In the genomic region with DNA sequence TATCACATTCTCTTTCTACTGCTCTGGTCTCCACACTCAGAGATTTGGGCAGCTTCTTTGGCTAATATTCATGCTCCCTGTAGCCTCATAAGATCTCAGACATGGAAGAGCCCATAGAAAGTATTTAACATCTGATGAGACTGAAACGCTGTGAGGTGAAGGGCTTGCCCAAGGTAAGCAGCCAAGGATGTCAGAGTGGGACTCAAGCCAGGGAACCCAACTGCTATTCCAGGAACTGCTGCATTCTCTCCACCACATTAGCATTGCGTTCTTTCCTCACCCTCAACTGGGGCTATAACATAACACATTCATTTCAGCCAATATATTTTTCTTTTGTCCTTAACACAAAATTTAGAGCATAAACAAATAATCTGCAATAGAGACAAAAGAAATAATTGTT, we compare ENCODE assay signal across 2 cellular contexts.
TF ChIP-seq lines count a peak whose summit lies in the region.

No MANE protein-coding gene starts in this region.

TF ChIP-seq in SK-N-SH, 30 proteins besides CTCF, POLR2A, EP300 and RAD21 (continued from another document):
- TF ChIP-seq, protein P1, sequence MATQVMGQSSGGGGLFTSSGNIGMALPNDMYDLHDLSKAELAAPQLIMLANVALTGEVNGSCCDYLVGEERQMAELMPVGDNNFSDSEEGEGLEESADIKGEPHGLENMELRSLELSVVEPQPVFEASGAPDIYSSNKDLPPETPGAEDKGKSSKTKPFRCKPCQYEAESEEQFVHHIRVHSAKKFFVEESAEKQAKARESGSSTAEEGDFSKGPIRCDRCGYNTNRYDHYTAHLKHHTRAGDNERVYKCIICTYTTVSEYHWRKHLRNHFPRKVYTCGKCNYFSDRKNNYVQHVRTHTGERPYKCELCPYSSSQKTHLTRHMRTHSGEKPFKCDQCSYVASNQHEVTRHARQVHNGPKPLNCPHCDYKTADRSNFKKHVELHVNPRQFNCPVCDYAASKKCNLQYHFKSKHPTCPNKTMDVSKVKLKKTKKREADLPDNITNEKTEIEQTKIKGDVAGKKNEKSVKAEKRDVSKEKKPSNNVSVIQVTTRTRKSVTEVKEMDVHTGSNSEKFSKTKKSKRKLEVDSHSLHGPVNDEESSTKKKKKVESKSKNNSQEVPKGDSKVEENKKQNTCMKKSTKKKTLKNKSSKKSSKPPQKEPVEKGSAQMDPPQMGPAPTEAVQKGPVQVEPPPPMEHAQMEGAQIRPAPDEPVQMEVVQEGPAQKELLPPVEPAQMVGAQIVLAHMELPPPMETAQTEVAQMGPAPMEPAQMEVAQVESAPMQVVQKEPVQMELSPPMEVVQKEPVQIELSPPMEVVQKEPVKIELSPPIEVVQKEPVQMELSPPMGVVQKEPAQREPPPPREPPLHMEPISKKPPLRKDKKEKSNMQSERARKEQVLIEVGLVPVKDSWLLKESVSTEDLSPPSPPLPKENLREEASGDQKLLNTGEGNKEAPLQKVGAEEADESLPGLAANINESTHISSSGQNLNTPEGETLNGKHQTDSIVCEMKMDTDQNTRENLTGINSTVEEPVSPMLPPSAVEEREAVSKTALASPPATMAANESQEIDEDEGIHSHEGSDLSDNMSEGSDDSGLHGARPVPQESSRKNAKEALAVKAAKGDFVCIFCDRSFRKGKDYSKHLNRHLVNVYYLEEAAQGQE (IDR thresholded peaks at IDR 0.05; ENCODE audit: low read depth, low read length) = no peak
- TF ChIP-seq TEAD4 (IDR thresholded peaks at IDR 0.05; ENCODE audit: borderline replicate concordance, insufficient read depth) (no peak), ELF1 (IDR thresholded peaks at IDR 0.05) (no peak), FOXM1 (IDR thresholded peaks at IDR 0.05; ENCODE audit: low read depth) (no peak), POLR2AphosphoS5 (IDR thresholded peaks at IDR 0.05; ENCODE audit: low read depth, low read length) (no peak), RFX5 (IDR thresholded peaks at IDR 0.05; ENCODE audit: low read length) (no peak), MEF2A (IDR thresholded peaks at IDR 0.05; ENCODE audit: borderline replicate concordance, low read depth) (no peak), MXI1 (IDR thresholded peaks at IDR 0.05; ENCODE audit: low read depth, low read length) (no peak), TAF1 (IDR thresholded peaks at IDR 0.05; ENCODE audit: borderline replicate concordance, low read depth, low read length) (no peak), NFIC (IDR thresholded peaks at IDR 0.05; ENCODE audit: borderline replicate concordance) (no peak)
- TF ChIP-seq, protein P2, sequence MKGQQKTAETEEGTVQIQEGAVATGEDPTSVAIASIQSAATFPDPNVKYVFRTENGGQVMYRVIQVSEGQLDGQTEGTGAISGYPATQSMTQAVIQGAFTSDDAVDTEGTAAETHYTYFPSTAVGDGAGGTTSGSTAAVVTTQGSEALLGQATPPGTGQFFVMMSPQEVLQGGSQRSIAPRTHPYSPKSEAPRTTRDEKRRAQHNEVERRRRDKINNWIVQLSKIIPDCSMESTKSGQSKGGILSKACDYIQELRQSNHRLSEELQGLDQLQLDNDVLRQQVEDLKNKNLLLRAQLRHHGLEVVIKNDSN (IDR thresholded peaks at IDR 0.05; ENCODE audit: borderline replicate concordance, low read depth) = no peak
- TF ChIP-seq, protein P3, sequence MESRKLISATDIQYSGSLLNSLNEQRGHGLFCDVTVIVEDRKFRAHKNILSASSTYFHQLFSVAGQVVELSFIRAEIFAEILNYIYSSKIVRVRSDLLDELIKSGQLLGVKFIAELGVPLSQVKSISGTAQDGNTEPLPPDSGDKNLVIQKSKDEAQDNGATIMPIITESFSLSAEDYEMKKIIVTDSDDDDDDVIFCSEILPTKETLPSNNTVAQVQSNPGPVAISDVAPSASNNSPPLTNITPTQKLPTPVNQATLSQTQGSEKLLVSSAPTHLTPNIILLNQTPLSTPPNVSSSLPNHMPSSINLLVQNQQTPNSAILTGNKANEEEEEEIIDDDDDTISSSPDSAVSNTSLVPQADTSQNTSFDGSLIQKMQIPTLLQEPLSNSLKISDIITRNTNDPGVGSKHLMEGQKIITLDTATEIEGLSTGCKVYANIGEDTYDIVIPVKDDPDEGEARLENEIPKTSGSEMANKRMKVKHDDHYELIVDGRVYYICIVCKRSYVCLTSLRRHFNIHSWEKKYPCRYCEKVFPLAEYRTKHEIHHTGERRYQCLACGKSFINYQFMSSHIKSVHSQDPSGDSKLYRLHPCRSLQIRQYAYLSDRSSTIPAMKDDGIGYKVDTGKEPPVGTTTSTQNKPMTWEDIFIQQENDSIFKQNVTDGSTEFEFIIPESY (IDR thresholded peaks at IDR 0.05; ENCODE audit: borderline replicate concordance, low read depth) = no peak

TF ChIP-seq in SK-N-SH treated with all-trans-retinoic acid at 6 μM for 48 hours, 23 proteins besides CTCF, POLR2A, EP300 and RAD21 (continued from another document):
- TF ChIP-seq, protein P4, sequence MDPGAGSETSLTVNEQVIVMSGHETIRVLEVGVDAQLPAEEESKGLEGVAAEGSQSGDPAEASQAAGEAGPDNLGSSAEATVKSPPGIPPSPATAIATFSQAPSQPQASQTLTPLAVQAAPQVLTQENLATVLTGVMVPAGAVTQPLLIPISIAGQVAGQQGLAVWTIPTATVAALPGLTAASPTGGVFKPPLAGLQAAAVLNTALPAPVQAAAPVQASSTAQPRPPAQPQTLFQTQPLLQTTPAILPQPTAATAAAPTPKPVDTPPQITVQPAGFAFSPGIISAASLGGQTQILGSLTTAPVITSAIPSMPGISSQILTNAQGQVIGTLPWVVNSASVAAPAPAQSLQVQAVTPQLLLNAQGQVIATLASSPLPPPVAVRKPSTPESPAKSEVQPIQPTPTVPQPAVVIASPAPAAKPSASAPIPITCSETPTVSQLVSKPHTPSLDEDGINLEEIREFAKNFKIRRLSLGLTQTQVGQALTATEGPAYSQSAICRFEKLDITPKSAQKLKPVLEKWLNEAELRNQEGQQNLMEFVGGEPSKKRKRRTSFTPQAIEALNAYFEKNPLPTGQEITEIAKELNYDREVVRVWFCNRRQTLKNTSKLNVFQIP (CRISPR knock-in tag; IDR thresholded peaks at IDR 0.05; ENCODE audit: borderline replicate concordance, low read depth) = no peak
- TF ChIP-seq ARNTL (CRISPR knock-in tag; IDR thresholded peaks at IDR 0.05; ENCODE audit: borderline replicate concordance, low read depth) = no peak
- TF ChIP-seq RARB (CRISPR knock-in tag; IDR thresholded peaks at IDR 0.05) = no peak
- TF ChIP-seq, protein P5, sequence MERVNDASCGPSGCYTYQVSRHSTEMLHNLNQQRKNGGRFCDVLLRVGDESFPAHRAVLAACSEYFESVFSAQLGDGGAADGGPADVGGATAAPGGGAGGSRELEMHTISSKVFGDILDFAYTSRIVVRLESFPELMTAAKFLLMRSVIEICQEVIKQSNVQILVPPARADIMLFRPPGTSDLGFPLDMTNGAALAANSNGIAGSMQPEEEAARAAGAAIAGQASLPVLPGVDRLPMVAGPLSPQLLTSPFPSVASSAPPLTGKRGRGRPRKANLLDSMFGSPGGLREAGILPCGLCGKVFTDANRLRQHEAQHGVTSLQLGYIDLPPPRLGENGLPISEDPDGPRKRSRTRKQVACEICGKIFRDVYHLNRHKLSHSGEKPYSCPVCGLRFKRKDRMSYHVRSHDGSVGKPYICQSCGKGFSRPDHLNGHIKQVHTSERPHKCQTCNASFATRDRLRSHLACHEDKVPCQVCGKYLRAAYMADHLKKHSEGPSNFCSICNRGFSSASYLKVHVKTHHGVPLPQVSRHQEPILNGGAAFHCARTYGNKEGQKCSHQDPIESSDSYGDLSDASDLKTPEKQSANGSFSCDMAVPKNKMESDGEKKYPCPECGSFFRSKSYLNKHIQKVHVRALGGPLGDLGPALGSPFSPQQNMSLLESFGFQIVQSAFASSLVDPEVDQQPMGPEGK (CRISPR knock-in tag; IDR thresholded peaks at IDR 0.05; ENCODE audit: borderline replicate concordance) = no peak
- TF ChIP-seq, protein P6, sequence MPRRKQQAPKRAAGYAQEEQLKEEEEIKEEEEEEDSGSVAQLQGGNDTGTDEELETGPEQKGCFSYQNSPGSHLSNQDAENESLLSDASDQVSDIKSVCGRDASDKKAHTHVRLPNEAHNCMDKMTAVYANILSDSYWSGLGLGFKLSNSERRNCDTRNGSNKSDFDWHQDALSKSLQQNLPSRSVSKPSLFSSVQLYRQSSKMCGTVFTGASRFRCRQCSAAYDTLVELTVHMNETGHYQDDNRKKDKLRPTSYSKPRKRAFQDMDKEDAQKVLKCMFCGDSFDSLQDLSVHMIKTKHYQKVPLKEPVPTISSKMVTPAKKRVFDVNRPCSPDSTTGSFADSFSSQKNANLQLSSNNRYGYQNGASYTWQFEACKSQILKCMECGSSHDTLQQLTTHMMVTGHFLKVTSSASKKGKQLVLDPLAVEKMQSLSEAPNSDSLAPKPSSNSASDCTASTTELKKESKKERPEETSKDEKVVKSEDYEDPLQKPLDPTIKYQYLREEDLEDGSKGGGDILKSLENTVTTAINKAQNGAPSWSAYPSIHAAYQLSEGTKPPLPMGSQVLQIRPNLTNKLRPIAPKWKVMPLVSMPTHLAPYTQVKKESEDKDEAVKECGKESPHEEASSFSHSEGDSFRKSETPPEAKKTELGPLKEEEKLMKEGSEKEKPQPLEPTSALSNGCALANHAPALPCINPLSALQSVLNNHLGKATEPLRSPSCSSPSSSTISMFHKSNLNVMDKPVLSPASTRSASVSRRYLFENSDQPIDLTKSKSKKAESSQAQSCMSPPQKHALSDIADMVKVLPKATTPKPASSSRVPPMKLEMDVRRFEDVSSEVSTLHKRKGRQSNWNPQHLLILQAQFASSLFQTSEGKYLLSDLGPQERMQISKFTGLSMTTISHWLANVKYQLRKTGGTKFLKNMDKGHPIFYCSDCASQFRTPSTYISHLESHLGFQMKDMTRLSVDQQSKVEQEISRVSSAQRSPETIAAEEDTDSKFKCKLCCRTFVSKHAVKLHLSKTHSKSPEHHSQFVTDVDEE (CRISPR knock-in tag; IDR thresholded peaks at IDR 0.05) = no peak
- no peak for TF ChIP-seq ZNF8 (CRISPR knock-in tag; IDR thresholded peaks at IDR 0.05)
- no peak for TF ChIP-seq ESRRG (CRISPR knock-in tag; IDR thresholded peaks at IDR 0.05)
- no peak for TF ChIP-seq TCF4 (CRISPR knock-in tag; IDR thresholded peaks at IDR 0.05; ENCODE audit: borderline replicate concordance)
TF ChIP-seq in SK-N-SH treated with all-trans-retinoic acid at 6 μM for 48 hours: peak in this region for 0.
